ENCODE assay signal across 14 cellular contexts in genomic region chr13:110348309-110348625, GRCh38. TPM values are rescaled to one million over a fixed set of nuclear protein-coding genes. Genes with fewer than 3 reads are reported as not detected.
DNase-seq lines count a peak whose midpoint lies in the region; ATAC-seq, FAIRE-seq and TF ChIP-seq lines count a peak whose summit lies in the region.
"Had no signal": no experiment of that assay in that cellular context is flagged by ENCODE, and none has a peak within 500 bp of the region (broad histone marks: within the 10 kb centered on the region; RNA-seq: fewer than 3 reads in every experiment).

No MANE protein-coding gene starts in this region.

- H3K27ac ChIP-seq in A549: peak overlapping the region; percentile 75 to 83
- H3K27ac ChIP-seq in RWPE1: peak overlapping the region; percentile 89
- H3K27ac ChIP-seq in foreskin keratinocyte: peak overlapping the region; percentile 7
- peak overlapping the region; percentile 50 to 68 (median 54) for H3K27ac ChIP-seq in gastrocnemius medialis
- H3K27ac ChIP-seq: neutrophil had no signal

- no peaks in the 10 kb centered on the region for H3K9me3 ChIP-seq in A549
- H3K9me3 ChIP-seq in gastrocnemius medialis: no peaks in the 10 kb centered on the region
- H3K9me3 ChIP-seq: HAP-1, neutrophil had no signal

- ATAC-seq in A549 (no peak), foreskin keratinocyte (no peak), gastrocnemius medialis (no peak), HG02870 (IDR thresholded peaks at IDR 0.05; ENCODE audit: unreplicated experiment) (no peak), HG02571 (IDR thresholded peaks at IDR 0.05; ENCODE audit: unreplicated experiment) (no peak)
- ATAC-seq: activated CD8-positive, alpha-beta T cell treated with anti-CD3 and anti-CD28 coated beads, Interleukin-2, amount 10 ng/mL, durations not matched to agents 7 days and 5 days; stimulated activated naive CD8-positive, alpha-beta T cell treated with anti-CD3 and anti-CD28 coated beads, Interleukin-15, Interleukin-2, amounts not matched to agents 100 U/mL and 50 U/mL, for 24 hours had no signal

- WGBS in A549 (ENCODE audit: missing lambda C conversion rate): 55% methylated on average over 3 of the region's 3 CpGs

- intact Hi-C loops in gastrocnemius medialis (cut with DNase I; ENCODE audit: low total_unique reads): loop anchor here (10.0 kb wide), 1 partner anchor 47 kb away; no protein-coding TSS in a partner anchor

- no peak for TF ChIP-seq EP300 in A549 (IDR thresholded peaks at IDR 0.05)

- H3K4me1 ChIP-seq in A549: peaks cover 69% of the 10 kb centered on the region
- H3K4me1 ChIP-seq in foreskin keratinocyte: peaks cover 25% of the 10 kb centered on the region
- H3K4me1 ChIP-seq in gastrocnemius medialis: peaks cover 16 to 35% of the 10 kb centered on the region in 2 donors
- H3K4me1 ChIP-seq: HAP-1 had no signal

- CTCF ChIA-PET in A549 (lab: Yijun Ruan, JAX): interaction anchor here (0.8 to 2.5 kb wide), 4 partner anchors 32 to 64 kb away, joined by 3 to 14 read pairs (median 4); partner anchors contain the start of gene COL4A1
- CTCF ChIA-PET in RWPE1 (lab: Yijun Ruan, JAX): interaction anchor here (0.6 to 1.4 kb wide), 2 partner anchors 40 to 62 kb away, joined by 3 read pairs; no protein-coding TSS in a partner anchor

- no peak for FAIRE-seq in A549 (lab: Jason Lieb, UNC)
- FAIRE-seq: GM12891 had no signal

- TF ChIP-seq POLR2A in A549 (IDR thresholded peaks at IDR 0.05; ENCODE audit: low read length): no peak
- no peak for TF ChIP-seq POLR2A in gastrocnemius medialis (IDR thresholded peaks at IDR 0.05)

- no peak overlapping the region for H3K4me3 ChIP-seq in A549
- no peak overlapping the region for H3K4me3 ChIP-seq in gastrocnemius medialis
- H3K4me3 ChIP-seq: HAP-1 had no signal

- no peak for TF ChIP-seq CTCF in A549 (IDR thresholded peaks at IDR 0.05)
- no peak for TF ChIP-seq CTCF in RWPE1 (conservative IDR thresholded peaks at IDR 0.05; ENCODE audit: low read depth)
- no peak for TF ChIP-seq CTCF in foreskin keratinocyte (conservative IDR thresholded peaks at IDR 0.05)
- TF ChIP-seq CTCF in gastrocnemius medialis (IDR thresholded peaks at IDR 0.05 in 4 of 5, conservative IDR thresholded peaks at IDR 0.05 in 1 of 5): no peak

- TF ChIP-seq RAD21 in A549 (conservative IDR thresholded peaks at IDR 0.05 in 1 of 2, IDR thresholded peaks at IDR 0.05 in 1 of 2): 0 out of 5 replicates have a peak, but pooled peaks of 1 of the 2 experiments have one; percentile 2

- peak overlapping the region; percentile 60 for H3K4me2 ChIP-seq in A549

- DNase-seq in A549 (ENCODE audit: low read depth in 1 of 2, low spot score in 1 of 2): no peak
- DNase-seq in RWPE1 (ENCODE audit: low spot score): no peak
- DNase-seq in foreskin keratinocyte: no peak
- DNase-seq in gastrocnemius medialis: no peak
- no peak for DNase-seq in iPS-NIHi11 (ENCODE audit: low spot score)
- DNase-seq in NCI-H82 (lab: John Stamatoyannopoulos, UW): no peak
- DNase-seq: activated CD8-positive, alpha-beta T cell treated with anti-CD3 and anti-CD28 coated beads, Interleukin-2, amount 10 ng/mL, durations not matched to agents 7 days and 5 days; stimulated activated naive CD8-positive, alpha-beta T cell treated with anti-CD3 and anti-CD28 coated beads, Interleukin-15, Interleukin-2, amounts not matched to agents 100 U/mL and 50 U/mL, for 24 hours had no signal

- H3K27me3 ChIP-seq in foreskin keratinocyte (no peaks in the 10 kb centered on the region), gastrocnemius medialis (no peaks in the 10 kb centered on the region)

- POLR2A ChIA-PET in A549 (lab: Yijun Ruan, JAX) (interaction anchor here (0.8 to 1.4 kb wide), 4 partner anchors 16 to 41 kb away, joined by 3 to 8 read pairs (median 4); partner anchors contain the start of genes COL4A1 and COL4A2), RWPE1 (lab: Yijun Ruan, JAX; ENCODE audit: low non-redundant PET) (interaction anchor here (1.0 kb wide), 1 partner anchor 41 kb away, joined by 3 read pairs; the partner anchor contains the start of genes COL4A1 and COL4A2)

- in situ Hi-C loops in gastrocnemius medialis (cut with MboI; ENCODE audit: low sequenced_read_pairs in 4 of 4): no loop called here

- H3K36me3 ChIP-seq in gastrocnemius medialis: no peaks in the 10 kb centered on the region
- H3K36me3 ChIP-seq: HAP-1, neutrophil had no signal

TF ChIP-seq in A549, 52 proteins besides CTCF, POLR2A, EP300 and RAD21:
- TF ChIP-seq ELK1 (IDR thresholded peaks at IDR 0.05; ENCODE audit: low read depth, low read length) (no peak), NFE2L2 (conservative IDR thresholded peaks at IDR 0.05; ENCODE audit: low read length) (no peak), POLR2AphosphoS2 (conservative IDR thresholded peaks at IDR 0.05; ENCODE audit: low read length) (no peak), MYC (IDR thresholded peaks at IDR 0.05; ENCODE audit: borderline replicate concordance, low read length) (no peak), ZC3H11A (IDR thresholded peaks at IDR 0.05) (no peak), MAFK (IDR thresholded peaks at IDR 0.05; ENCODE audit: partially characterized antibody) (no peak), ZSCAN20 (CRISPR knock-in tag; IDR thresholded peaks at IDR 0.05) (no peak), ZFP36 (IDR thresholded peaks at IDR 0.05; ENCODE audit: borderline replicate concordance, partially characterized antibody) (no peak), TP53 (CRISPR knock-in tag; IDR thresholded peaks at IDR 0.05) (no peak)

RNA-seq across cellular contexts. Expression of gene COL4A2, which starts 41.2 kb away (rescaled TPM):
- polyA plus RNA-seq in A549 (2011; rRNA removed) (36.2 and 46.9 TPM in 2 replicates), A549 (2017; fragmentation: RNase III; extraction: RNeasy Plus Mini Kit Qiagen cat#74134 plus additional on column Dnase treatment) (112 to 122 TPM (median 119 TPM) in 3 replicates), foreskin keratinocyte (93.6 and 135 TPM in 2 replicates)
- 54.3 and 88.3 TPM in 2 replicates for polyA plus RNA-seq in A549 (2012; cell fraction: cytosol; rRNA removed)
- 415 and 541 TPM in 2 replicates for polyA plus RNA-seq in A549 (2012; cell fraction: nucleus; rRNA removed)
- 56.5 and 110 TPM in 2 replicates for polyA minus RNA-seq in A549 (2011; rRNA and poly(A)+ RNA removed)
- total RNA-seq in foreskin keratinocyte (126 and 178 TPM in 2 replicates), gastrocnemius medialis (10 to 100 TPM; 51.2 to 85.8 (median 70.5) TPM)
- total RNA-seq: activated CD8-positive, alpha-beta T cell treated with anti-CD3 and anti-CD28 coated beads, Interleukin-2, amount 10 ng/mL, durations not matched to agents 7 days and 5 days; activated T-helper 1 cell treated with anti-CD3 and anti-CD28 coated beads, Interleukin-12 subunit alpha, Interleukin-12 subunit beta, Interleukin-2, Interleukin-4 antibody, amounts not matched to agents 30 ng/mL and 10 ng/mL and 1 ng/mL, durations not matched to agents 14 hours and 24 hours and 36 hours had no signal

RNA-seq across cellular contexts. Expression of gene COL4A1, which starts 41.3 kb away (rescaled TPM):
- polyA plus RNA-seq in A549 (2011; rRNA removed) (23.8 and 24.3 TPM in 2 replicates), A549 (2017; fragmentation: RNase III; extraction: RNeasy Plus Mini Kit Qiagen cat#74134 plus additional on column Dnase treatment) (70.9 to 71.4 TPM (median 71.3 TPM) in 3 replicates), foreskin keratinocyte (23.6 and 36.1 TPM in 2 replicates)
- polyA plus RNA-seq in A549 (2012; cell fraction: cytosol; rRNA removed): 12.5 and 16.6 TPM in 2 replicates
- 47.7 and 57.6 TPM in 2 replicates for polyA plus RNA-seq in A549 (2012; cell fraction: nucleus; rRNA removed)
- polyA minus RNA-seq in A549 (2011; rRNA and poly(A)+ RNA removed): 32.9 and 42.4 TPM in 2 replicates
- total RNA-seq in foreskin keratinocyte (46.0 and 80.9 TPM in 2 replicates), gastrocnemius medialis (100 to 1,000 TPM in 3 of 4 donors, 10 to 100 TPM in 1; 60.5 to 127 (median 120) TPM)
- total RNA-seq: activated CD8-positive, alpha-beta T cell treated with anti-CD3 and anti-CD28 coated beads, Interleukin-2, amount 10 ng/mL, durations not matched to agents 7 days and 5 days; activated T-helper 1 cell treated with anti-CD3 and anti-CD28 coated beads, Interleukin-12 subunit alpha, Interleukin-12 subunit beta, Interleukin-2, Interleukin-4 antibody, amounts not matched to agents 30 ng/mL and 10 ng/mL and 1 ng/mL, durations not matched to agents 14 hours and 24 hours and 36 hours had no signal

Comparison
In these comparisons a context has a peak if more than half of its experiments do, and no peak if none do; other contexts are left out.
1. H3K27ac ChIP-seq: peak in every context shown above with its lines; median percentile 89 in RWPE1; 79 in A549; 54 in gastrocnemius medialis; 7 in foreskin keratinocyte.